In genomic region chr3:25410703-25411102, GRCh38 we compare ENCODE assay signal across 1 cellular context.
TF ChIP-seq lines count a peak whose summit lies in the region.

No MANE protein-coding gene starts in this region.

TF ChIP-seq in GM23338, 12 proteins besides CTCF, POLR2A, EP300 and RAD21 (continued from another document):
- TF ChIP-seq ZNF462 (CRISPR knock-in tag; IDR thresholded peaks at IDR 0.05) (no peak), EZH2phosphoT487 (IDR thresholded peaks at IDR 0.05; ENCODE audit: unreplicated experiment) (no peak), REST (IDR thresholded peaks at IDR 0.05; ENCODE audit: unreplicated experiment) (no peak), CREB1 (CRISPR knock-in tag; IDR thresholded peaks at IDR 0.05; ENCODE audit: low read depth) (no peak), EZH2 (IDR thresholded peaks at IDR 0.05; ENCODE audit: low read depth, unreplicated experiment) (no peak), ZNF331 (CRISPR knock-in tag; IDR thresholded peaks at IDR 0.05; ENCODE audit: low read depth) (no peak), ZNF114 (CRISPR knock-in tag; IDR thresholded peaks at IDR 0.05) (no peak), POLR2AphosphoS5 (IDR thresholded peaks at IDR 0.05; ENCODE audit: low read depth) (no peak), STAT1 (IDR thresholded peaks at IDR 0.05; ENCODE audit: unreplicated experiment) (no peak), ETS1 (IDR thresholded peaks at IDR 0.05) (no peak), JUNB (IDR thresholded peaks at IDR 0.05; ENCODE audit: unreplicated experiment) (no peak)
